Comparison of ENCODE assay signal across 1 cellular context in the genomic region with DNA sequence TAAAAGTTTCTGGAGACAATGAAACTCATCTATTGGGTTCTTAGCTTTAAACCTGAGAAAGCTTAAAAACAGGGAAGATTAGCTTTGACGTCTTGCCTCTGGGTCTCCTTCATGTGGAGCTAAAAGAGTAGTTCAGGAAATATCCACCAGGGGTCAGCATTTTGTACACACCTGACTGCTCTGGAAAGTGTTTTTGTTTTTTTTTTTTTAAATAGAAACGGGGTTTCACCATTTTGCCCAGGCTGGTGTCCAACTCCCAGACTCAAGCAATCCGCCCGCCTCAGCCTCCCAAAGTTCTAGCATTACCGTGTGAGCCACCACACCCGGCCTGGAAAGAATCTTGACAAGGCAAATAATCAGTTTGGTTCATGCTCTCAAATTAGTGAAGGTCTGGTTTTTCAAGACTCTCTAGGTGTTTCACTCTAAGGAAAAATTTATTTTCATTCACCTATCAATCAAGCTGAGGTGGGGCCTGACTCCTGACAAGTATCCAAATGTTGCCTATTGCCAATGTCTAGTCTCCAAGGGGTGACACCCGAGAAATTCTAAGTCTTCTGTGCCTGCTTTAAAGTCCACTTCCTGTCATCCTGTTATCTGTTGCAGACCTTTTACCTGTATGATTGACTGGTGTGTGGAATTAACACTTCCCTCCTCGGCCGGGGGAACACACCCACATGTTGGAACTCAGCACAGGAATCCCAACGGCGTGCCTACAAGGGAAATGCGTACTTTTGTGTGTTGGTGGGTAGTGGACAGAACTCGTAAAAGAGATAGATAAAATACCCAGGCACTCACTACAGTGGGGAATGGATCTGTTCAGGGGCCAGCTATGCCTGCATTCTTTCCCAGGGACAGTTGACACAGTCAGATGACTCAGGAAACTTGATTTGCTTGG.
TF ChIP-seq lines count a peak whose summit lies in the region.

No MANE protein-coding gene starts in this region.

TF ChIP-seq in HCT116, 20 proteins besides CTCF, POLR2A, EP300 and RAD21 (continued from another document):
- no peak for TF ChIP-seq EGR1 (IDR thresholded peaks at IDR 0.05; ENCODE audit: low read depth)
- TF ChIP-seq SP1 (IDR thresholded peaks at IDR 0.05; ENCODE audit: low read depth): no peak
- TF ChIP-seq EZH2phosphoT487 (IDR thresholded peaks at IDR 0.05; ENCODE audit: borderline replicate concordance): no peak
